14 cellular contexts compared by ENCODE assay signal in the genomic region with DNA sequence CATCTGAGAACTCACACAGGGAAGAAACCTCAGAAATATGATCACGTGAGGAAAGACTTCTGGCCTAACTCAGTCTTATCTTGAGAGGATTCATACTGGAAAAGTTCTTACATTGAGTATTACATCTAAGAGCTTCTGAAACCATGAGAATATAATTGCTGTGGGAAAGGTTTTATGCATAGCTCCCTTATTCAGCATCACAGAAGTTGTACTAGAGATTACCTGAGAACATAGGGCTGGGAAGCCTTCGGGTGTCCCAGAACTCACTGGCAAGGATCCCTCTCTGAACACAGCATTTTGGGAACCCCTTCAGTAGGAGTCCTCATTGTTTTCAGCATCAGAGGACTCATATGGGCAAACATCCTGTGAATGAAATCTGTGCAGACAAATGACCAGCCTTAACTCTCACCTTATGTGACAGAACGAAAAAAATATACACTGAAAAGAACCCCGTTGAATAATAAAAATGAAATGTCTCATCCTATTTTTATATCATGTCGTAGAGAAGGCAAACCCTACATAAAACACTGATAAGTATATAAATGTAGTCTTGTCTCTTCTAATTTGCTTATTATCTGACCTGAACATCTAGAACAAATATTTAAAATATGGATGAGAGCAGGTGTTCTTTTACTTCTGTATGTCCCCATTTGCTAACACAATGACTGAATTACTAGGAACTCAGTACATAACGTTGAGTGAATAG. TPM values are rescaled to one million over a fixed set of nuclear protein-coding genes. Genes with fewer than 3 reads are reported as not detected.
A peak's percentile ranks its signal among the peaks of the same experiment; 100 is the strongest.
DNase-seq lines count a peak whose midpoint lies in the region; ATAC-seq and TF ChIP-seq lines count a peak whose summit lies in the region.
"Had no signal": no experiment of that assay in that cellular context is flagged by ENCODE, and none has a peak within 500 bp of the region (broad histone marks: within the 10 kb centered on the region; RNA-seq: fewer than 3 reads in every experiment).

No MANE protein-coding gene starts in this region.

- H3K4me3 ChIP-seq in GM12865 (ENCODE audit: low read depth, low read length) (no peak overlapping the region), fibroblast of mammary gland (ENCODE audit: control insufficient read depth, low read depth, low read length) (no peak overlapping the region)
- H3K4me3 ChIP-seq: adrenal gland, SJCRH30 had no signal

- ATAC-seq in omental fat pad (ENCODE audit: low FRiP score): no peak
- ATAC-seq: gastrocnemius medialis had no signal

- DNase-seq in ACHN (peak; percentile 18), GM12865 (ENCODE audit: low read depth) (peak; percentile 44), NCI-H748 treated with DMSO at 0.1 percent for 48 hours (lab: John Stamatoyannopoulos, UW) (peak; percentile 36), fibroblast of mammary gland (ENCODE audit: low read depth) (peak; percentile 43), AG20443 (ENCODE audit: low spot score) (no peak), omental fat pad (ENCODE audit: low spot score) (no peak), hippocampal formation (lab: John Stamatoyannopoulos, UW) (no peak)
- no peak for DNase-seq in activated CD8-positive, alpha-beta memory T cell treated with anti-CD3 and anti-CD28 coated beads for 24 hours
- DNase-seq: adrenal gland, C1 segment of cervical spinal cord, gastrocnemius medialis, H9, NCI-H2029 treated with DMSO at 0.1 percent for 48 hours had no signal

- TF ChIP-seq CTCF in GM12865 (IDR thresholded peaks at IDR 0.05; ENCODE audit: insufficient read depth, low read depth, low read length, missing control alignments) (no peak), fibroblast of mammary gland (conservative IDR thresholded peaks at IDR 0.05; ENCODE audit: control insufficient read depth, insufficient read depth, low read depth, low read length) (no peak), omental fat pad (IDR thresholded peaks at IDR 0.05) (no peak)

- in situ Hi-C loops in ACHN (cut with HindIII; ENCODE audit: low pct_ligation_motif_present, low pct_unique_long_range_greater_than_20kb, low sequenced_read_pairs): no loop called here

RNA-seq across cellular contexts. Expression of a gene that starts 14.2 kb away (rescaled TPM):
- total RNA-seq in omental fat pad: 10 to 100 TPM; 16.5 to 30.4 (median 21.7) TPM

RNA-seq across cellular contexts. Expression of a gene that starts 31.6 kb away (rescaled TPM):
- 10 to 100 TPM; 21.2 to 31.2 (median 28.4) TPM for total RNA-seq in omental fat pad

RNA-seq across cellular contexts. Expression of a gene that starts 46.5 kb away (rescaled TPM):
- total RNA-seq in omental fat pad: 1 to 10 TPM; 5.1 to 8.5 (median 7.4) TPM

Comparison
In these comparisons a context has a peak if more than half of its experiments do, and no peak if none do; other contexts are left out.
1. DNase-seq: peak in ACHN (single experiment), GM12865 (single experiment), NCI-H748 treated with DMSO at 0.1 percent for 48 hours (single experiment) and fibroblast of mammary gland (single experiment); none in AG20443 (single experiment), omental fat pad (single experiment), activated CD8-positive, alpha-beta memory T cell treated with anti-CD3 and anti-CD28 coated beads for 24 hours (single experiment) and hippocampal formation (0 of 2).